1 cellular context compared by ENCODE assay signal in the genomic region with DNA sequence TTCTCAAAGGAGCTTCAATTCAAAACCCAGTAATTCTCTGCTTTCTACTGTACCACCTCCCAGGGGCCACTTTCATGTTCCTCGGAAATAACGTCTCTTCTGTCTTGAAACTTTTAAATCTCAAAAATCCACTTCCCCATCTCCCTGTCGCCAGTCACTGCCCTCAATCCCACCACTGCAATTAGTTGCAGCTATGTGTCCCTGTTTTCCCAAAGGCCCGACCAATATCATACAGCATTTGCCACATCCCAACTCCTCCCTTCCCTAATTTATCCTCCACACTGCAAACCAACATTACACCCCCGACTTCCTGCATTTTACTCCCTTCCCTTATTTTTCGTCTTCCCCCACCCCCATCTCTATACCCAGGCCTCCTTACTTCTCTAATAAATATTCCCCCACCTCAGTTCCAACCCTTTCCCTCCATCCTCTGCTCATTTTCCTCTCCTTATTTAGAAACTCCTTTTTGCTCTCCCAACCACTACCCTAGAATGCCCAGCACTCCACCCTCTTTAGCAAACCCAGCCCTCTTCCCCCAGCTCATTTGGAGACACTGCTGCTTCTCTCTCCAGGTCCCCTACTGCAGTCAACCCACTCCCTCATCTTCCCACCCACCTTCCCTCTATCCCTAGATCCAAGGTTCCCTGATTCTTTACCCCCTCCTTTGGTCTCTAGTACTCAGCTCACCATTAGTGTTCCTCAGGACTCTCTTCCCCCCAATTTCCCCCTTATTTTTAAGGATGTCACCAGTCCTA.
TF ChIP-seq lines count a peak whose summit lies in the region.

No MANE protein-coding gene starts in this region.

TF ChIP-seq in IMR-90, 13 proteins besides CTCF, POLR2A, EP300 and RAD21:
- TF ChIP-seq RFX5 (IDR thresholded peaks at IDR 0.05; ENCODE audit: low read depth, low read length): no peak
- TF ChIP-seq NFE2L2 (IDR thresholded peaks at IDR 0.05; ENCODE audit: low read depth, low read length): no peak
- no peak for TF ChIP-seq FOS (IDR thresholded peaks at IDR 0.05; ENCODE audit: low read depth, low read length)
- no peak for TF ChIP-seq CEBPB (IDR thresholded peaks at IDR 0.05; ENCODE audit: low read depth, low read length)
- no peak for TF ChIP-seq SMC3 (IDR thresholded peaks at IDR 0.05; ENCODE audit: low read depth, low read length)
- no peak for TF ChIP-seq MAFK (IDR thresholded peaks at IDR 0.05; ENCODE audit: low read depth, low read length)
- no peak for TF ChIP-seq RCOR1 (IDR thresholded peaks at IDR 0.05; ENCODE audit: insufficient replicate concordance, low read length)
- TF ChIP-seq, protein P1, sequence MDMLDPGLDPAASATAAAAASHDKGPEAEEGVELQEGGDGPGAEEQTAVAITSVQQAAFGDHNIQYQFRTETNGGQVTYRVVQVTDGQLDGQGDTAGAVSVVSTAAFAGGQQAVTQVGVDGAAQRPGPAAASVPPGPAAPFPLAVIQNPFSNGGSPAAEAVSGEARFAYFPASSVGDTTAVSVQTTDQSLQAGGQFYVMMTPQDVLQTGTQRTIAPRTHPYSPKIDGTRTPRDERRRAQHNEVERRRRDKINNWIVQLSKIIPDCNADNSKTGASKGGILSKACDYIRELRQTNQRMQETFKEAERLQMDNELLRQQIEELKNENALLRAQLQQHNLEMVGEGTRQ (IDR thresholded peaks at IDR 0.05; ENCODE audit: low read depth, low read length): no peak
- no peak for TF ChIP-seq CHD1 (IDR thresholded peaks at IDR 0.05; ENCODE audit: low read depth, low read length)
- TF ChIP-seq MAZ (IDR thresholded peaks at IDR 0.05; ENCODE audit: borderline replicate concordance, low read depth, low read length): no peak; the same call in 1 of the 2 replicates
- no peak for TF ChIP-seq BHLHE40 (IDR thresholded peaks at IDR 0.05; ENCODE audit: low read depth, low read length)
- no peak for TF ChIP-seq MXI1 (IDR thresholded peaks at IDR 0.05; ENCODE audit: borderline replicate concordance, low read depth, low read length)
- TF ChIP-seq, protein P2, sequence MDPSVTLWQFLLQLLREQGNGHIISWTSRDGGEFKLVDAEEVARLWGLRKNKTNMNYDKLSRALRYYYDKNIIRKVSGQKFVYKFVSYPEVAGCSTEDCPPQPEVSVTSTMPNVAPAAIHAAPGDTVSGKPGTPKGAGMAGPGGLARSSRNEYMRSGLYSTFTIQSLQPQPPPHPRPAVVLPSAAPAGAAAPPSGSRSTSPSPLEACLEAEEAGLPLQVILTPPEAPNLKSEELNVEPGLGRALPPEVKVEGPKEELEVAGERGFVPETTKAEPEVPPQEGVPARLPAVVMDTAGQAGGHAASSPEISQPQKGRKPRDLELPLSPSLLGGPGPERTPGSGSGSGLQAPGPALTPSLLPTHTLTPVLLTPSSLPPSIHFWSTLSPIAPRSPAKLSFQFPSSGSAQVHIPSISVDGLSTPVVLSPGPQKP (IDR thresholded peaks at IDR 0.05; ENCODE audit: borderline replicate concordance, low read depth, low read length): no peak
